In the genomic region with DNA sequence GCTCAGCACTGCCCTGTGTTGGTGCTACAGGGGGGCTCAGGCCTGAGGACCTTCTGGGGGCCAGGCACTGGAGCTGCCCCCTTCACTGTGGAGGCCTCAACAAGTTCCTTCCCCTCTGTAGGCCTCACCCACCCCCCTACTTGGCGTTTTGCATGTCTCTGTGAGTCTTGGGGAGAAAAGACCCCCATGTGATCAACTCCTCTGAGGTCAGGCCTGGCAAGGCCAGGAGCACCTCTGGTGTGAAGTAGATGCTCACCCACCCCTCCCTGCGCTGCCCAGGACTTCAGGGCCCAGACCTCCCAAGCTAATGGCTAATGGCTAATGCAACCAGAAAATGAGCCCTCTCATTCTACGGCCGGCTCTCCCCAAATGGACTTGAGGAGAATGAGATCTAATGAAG, we compare ENCODE assay signal across 35 cellular contexts. TPM values are rescaled to one million over a fixed set of nuclear protein-coding genes. Genes with fewer than 3 reads are reported as not detected.
"Had no signal": no experiment of that assay in that cellular context is flagged by ENCODE, and none has a peak within 500 bp of the region (broad histone marks: within the 10 kb centered on the region; RNA-seq: fewer than 3 reads in every experiment).

No MANE protein-coding gene starts in this region.

- DNase-seq: hypothalamus; immature natural killer cell; kidney; left colon; left lung; lower lobe of right lung; mesendoderm; midbrain; mucosa of descending colon; naive thymus-derived CD4-positive, alpha-beta T cell; occipital lobe; right lobe of liver; small intestine; stimulated activated CD4-positive, alpha-beta T cell treated with anti-CD3 and anti-CD28 coated beads, Interleukin-4, amount 100 ng/mL, for 24 hours; stimulated activated naive CD4-positive, alpha-beta T cell; trophoblast cell; upper lobe of right lung had no signal

- H3K4me3 Mint-ChIP-seq: immature natural killer cell; naive thymus-derived CD4-positive, alpha-beta T cell; nephron; neural crest cell; stimulated activated effector memory CD8-positive, alpha-beta T cell treated with anti-CD3 and anti-CD28 coated beads, Interleukin-12 subunit alpha, Interleukin-12 subunit beta, amount 100 ng/mL, for 72 hours; stimulated activated naive CD8-positive, alpha-beta T cell treated with anti-CD3 and anti-CD28 coated beads, Interleukin-15, Interleukin-2, amounts not matched to agents 100 ng/mL and 50 ng/mL, for 24 hours had no signal

- H3K9me3 ChIP-seq: left lung, lower lobe of right lung, mucosa of descending colon, neutrophil, right atrium auricular region, right lobe of liver, suprapubic skin, thoracic aorta, tibial artery, upper lobe of right lung had no signal

- H3K4me3 ChIP-seq: left lung, lower lobe of right lung, mucosa of descending colon, right atrium auricular region, right lobe of liver, spleen, suprapubic skin, thoracic aorta, tibial artery, upper lobe of right lung had no signal

- H2AFZ ChIP-seq: parathyroid adenoma had no signal

- H3K27ac ChIP-seq: left lung, lower lobe of right lung, neutrophil, parathyroid adenoma, right atrium auricular region, right lobe of liver, spleen, suprapubic skin, thoracic aorta, tibial artery, upper lobe of right lung had no signal

- H3K36me3 ChIP-seq: left lung, lower lobe of right lung, neutrophil, right atrium auricular region, right lobe of liver, spleen, suprapubic skin, thoracic aorta, tibial artery, upper lobe of right lung had no signal

- H3K27me3 Mint-ChIP-seq: naive thymus-derived CD4-positive, alpha-beta T cell; stimulated activated naive CD8-positive, alpha-beta T cell treated with anti-CD3 and anti-CD28 coated beads, Interleukin-15, Interleukin-2, amounts not matched to agents 100 ng/mL and 50 ng/mL, for 24 hours had no signal

- H3K4me1 Mint-ChIP-seq: immature natural killer cell; stimulated activated effector memory CD8-positive, alpha-beta T cell treated with anti-CD3 and anti-CD28 coated beads, Interleukin-12 subunit alpha, Interleukin-12 subunit beta, amount 100 ng/mL, for 72 hours had no signal

- H3K9me3 Mint-ChIP-seq: immature natural killer cell; nephron; neural crest cell; stimulated activated effector memory CD8-positive, alpha-beta T cell treated with anti-CD3 and anti-CD28 coated beads, Interleukin-12 subunit alpha, Interleukin-12 subunit beta, amount 100 ng/mL, for 72 hours; stimulated activated naive CD8-positive, alpha-beta T cell treated with anti-CD3 and anti-CD28 coated beads, Interleukin-15, Interleukin-2, amounts not matched to agents 100 ng/mL and 50 ng/mL, for 24 hours had no signal

- H3K27me3 ChIP-seq: left lung, neutrophil, right atrium auricular region, right lobe of liver, spleen, suprapubic skin, tibial artery, upper lobe of right lung had no signal

- H3K36me3 Mint-ChIP-seq: immature natural killer cell; naive thymus-derived CD4-positive, alpha-beta T cell; stimulated activated effector memory CD8-positive, alpha-beta T cell treated with anti-CD3 and anti-CD28 coated beads, Interleukin-12 subunit alpha, Interleukin-12 subunit beta, amount 100 ng/mL, for 72 hours had no signal

- H3K79me2 ChIP-seq: parathyroid adenoma had no signal

- H3K27ac Mint-ChIP-seq: immature natural killer cell; naive thymus-derived CD4-positive, alpha-beta T cell; progenitor cell of endocrine pancreas; stimulated activated effector memory CD8-positive, alpha-beta T cell treated with anti-CD3 and anti-CD28 coated beads, Interleukin-12 subunit alpha, Interleukin-12 subunit beta, amount 100 ng/mL, for 72 hours; stimulated activated naive CD8-positive, alpha-beta T cell treated with anti-CD3 and anti-CD28 coated beads, Interleukin-15, Interleukin-2, amounts not matched to agents 100 ng/mL and 50 ng/mL, for 24 hours had no signal

- ATAC-seq: left colon; left lung; lower lobe of right lung; mucosa of descending colon; naive thymus-derived CD4-positive, alpha-beta T cell; right lobe of liver; stimulated activated effector memory CD8-positive, alpha-beta T cell treated with anti-CD3 and anti-CD28 coated beads, Interleukin-12 subunit alpha, Interleukin-12 subunit beta, amount 100 ng/mL, for 72 hours; upper lobe of right lung had no signal

- H3K4me1 ChIP-seq: left lung, parathyroid adenoma, tibial artery had no signal

- H3K9ac ChIP-seq: parathyroid adenoma had no signal

RNA-seq across cellular contexts. Expression of gene CHRNB4, which starts 34.2 kb away (rescaled TPM):
- total RNA-seq: left lung; liver; lower lobe of right lung; myocyte; naive thymus-derived CD4-positive, alpha-beta T cell; osteocyte; pulmonary artery endothelial cell; right atrium auricular region; subcutaneous adipose tissue; thoracic aorta; upper lobe of right lung had no signal
- polyA plus RNA-seq: immature natural killer cell; liver; naive thymus-derived CD4-positive, alpha-beta T cell had no signal

RNA-seq across cellular contexts. Expression of gene CHRNA3, which starts 54.4 kb away (rescaled TPM):
- total RNA-seq: kidney; liver; naive thymus-derived CD4-positive, alpha-beta T cell; pulmonary artery endothelial cell; renal cortical epithelial cell; right lobe of liver; subcutaneous adipose tissue; thoracic aorta; upper lobe of right lung had no signal
- polyA plus RNA-seq: immature natural killer cell; liver; naive thymus-derived CD4-positive, alpha-beta T cell had no signal
